Comparison of ENCODE assay signal across 8 cellular contexts in genomic region chr1:59061876-59062275, GRCh38.
DNase-seq lines count a peak whose midpoint lies in the region; ATAC-seq and TF ChIP-seq lines count a peak whose summit lies in the region.

No MANE protein-coding gene starts in this region.

- DNase-seq in cardiac fibroblast (ENCODE audit: low read depth in 2 of 2) (peak; percentile 98 to 99), lower lobe of right lung (peak; percentile 51), type B pancreatic cell (ENCODE audit: extremely low spot score, unreplicated experiment) (no peak), kidney tubule cell (ENCODE audit: low spot score) (no peak)

- no peaks in the 10 kb centered on the region for H3K9me3 ChIP-seq in Loucy (ENCODE audit: insufficient read depth, low read depth, low read length)
- H3K9me3 ChIP-seq in lower lobe of right lung, result no peaks in the 10 kb centered on the region

- H3K9me3 Mint-ChIP-seq in type B pancreatic cell, result peaks cover 4% of the 10 kb centered on the region

- no peaks in the 10 kb centered on the region for H3F3A ChIP-seq in Loucy (ENCODE audit: low read depth)

- peak overlapping the region; percentile 85 for H3K27ac Mint-ChIP-seq in type B pancreatic cell

- H3K4me1 ChIP-seq in Loucy (ENCODE audit: insufficient read depth, low read length, poor library complexity, severe bottlenecking) (peaks cover 22% of the 10 kb centered on the region), lower lobe of right lung (peaks cover 28% of the 10 kb centered on the region)

- H3K4me2 ChIP-seq in Loucy (ENCODE audit: low read depth, low read length, poor library complexity, severe bottlenecking), result peak overlapping the region; percentile 44

- H3K36me3 ChIP-seq in Loucy (ENCODE audit: insufficient read depth, low read length), result no peaks in the 10 kb centered on the region
- H3K36me3 ChIP-seq in lower lobe of right lung, result no peaks in the 10 kb centered on the region

- H3K79me2 ChIP-seq in Loucy (ENCODE audit: insufficient read depth, low read length), result no peaks in the 10 kb centered on the region

- H3K27me3 ChIP-seq in Loucy (ENCODE audit: insufficient read depth, low read length, poor library complexity, severe bottlenecking) (no peaks in the 10 kb centered on the region), lower lobe of right lung (ENCODE audit: low read depth) (no peaks in the 10 kb centered on the region)

- H3K9me2 ChIP-seq in Loucy (replicated peaks; ENCODE audit: low read depth, low read length), result no peaks in the 10 kb centered on the region

- H3K4me3 ChIP-seq in Loucy (ENCODE audit: low read length, poor library complexity, severe bottlenecking) (peak overlapping the region; percentile 10), cardiac fibroblast (replicated peaks in 1 of 2; ENCODE audit: low read depth in 2 of 2, low read length in 2 of 2) (peak overlapping the region; percentile 43 to 55), lower lobe of right lung (peak overlapping the region; percentile 29)

- no peaks in the 10 kb centered on the region for H3K36me3 Mint-ChIP-seq in type B pancreatic cell

- H3K4me1 Mint-ChIP-seq in type B pancreatic cell (ENCODE audit: unreplicated experiment), result peaks cover 59% of the 10 kb centered on the region

- no peaks in the 10 kb centered on the region for H3K27me3 Mint-ChIP-seq in type B pancreatic cell

- no peaks in the 10 kb centered on the region for H4K20me1 ChIP-seq in Loucy (ENCODE audit: insufficient read depth, low read length, poor library complexity, severe bottlenecking)

- no peak overlapping the region for H3K9ac ChIP-seq in Loucy (ENCODE audit: low read depth, low read length, poor library complexity, severe bottlenecking)

- intact Hi-C loops in lower lobe of right lung (cut with DNase I), result no loop called here

- ATAC-seq in lower lobe of right lung (peak; percentile 70 to 72), GM21367 (IDR thresholded peaks at IDR 0.05; ENCODE audit: unreplicated experiment) (no peak), HG03025 (IDR thresholded peaks at IDR 0.05; ENCODE audit: low FRiP score, unreplicated experiment) (no peak), HG03432 (IDR thresholded peaks at IDR 0.05; ENCODE audit: unreplicated experiment) (no peak)

- peak overlapping the region; percentile 74 for H3K27ac ChIP-seq in lower lobe of right lung

- TF ChIP-seq CTCF in Loucy (conservative IDR thresholded peaks at IDR 0.05; ENCODE audit: low read length), result no peak
- no peak for TF ChIP-seq CTCF in cardiac fibroblast (IDR thresholded peaks at IDR 0.05; ENCODE audit: low read depth, low read length)
- TF ChIP-seq CTCF in lower lobe of right lung (IDR thresholded peaks at IDR 0.05), result no peak
- no peak for TF ChIP-seq CTCF in type B pancreatic cell (conservative IDR thresholded peaks at IDR 0.05)

- H3K4me3 Mint-ChIP-seq in type B pancreatic cell, result peak overlapping the region; percentile 55

- H2AFZ ChIP-seq in Loucy (ENCODE audit: low read length), result peak overlapping the region; percentile 62

Comparison
In these comparisons a context has a peak if more than half of its experiments do, and no peak if none do; other contexts are left out.
1. DNase-seq: peak in cardiac fibroblast (2 of 2) and lower lobe of right lung (single experiment); none in type B pancreatic cell (single experiment) and kidney tubule cell (single experiment).
2. ATAC-seq: peak in lower lobe of right lung (2 of 2); none in GM21367 (single experiment), HG03025 (single experiment) and HG03432 (single experiment).
3. Peak in every context shown above with its lines, with median percentiles within 50 percentile points of each other: H3K4me3 ChIP-seq.